Comparison of ENCODE assay signal across 10 cellular contexts in the genomic region with DNA sequence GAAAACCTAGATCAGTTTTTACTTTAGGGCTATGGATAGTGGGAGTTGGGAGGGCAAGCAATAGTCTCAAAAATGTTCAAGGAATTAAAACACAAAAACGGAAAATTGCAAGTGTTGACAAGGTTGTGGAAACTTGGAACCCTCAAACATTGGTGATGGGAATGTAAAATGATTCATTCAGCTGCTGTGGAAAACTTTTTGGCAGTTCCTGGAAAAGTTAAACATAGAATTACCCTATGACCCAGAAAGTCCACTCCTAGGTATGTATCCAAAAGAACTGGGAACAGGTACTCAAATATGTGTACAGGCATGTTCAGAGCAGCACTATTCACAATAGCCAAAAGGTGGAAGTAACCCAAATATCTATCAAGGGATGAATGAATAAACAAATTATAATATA. TPM values are rescaled to one million over a fixed set of nuclear protein-coding genes. Genes with fewer than 3 reads are reported as not detected.
DNase-seq lines count a peak whose midpoint lies in the region; ATAC-seq, FAIRE-seq and TF ChIP-seq lines count a peak whose summit lies in the region.
"Had no signal": no experiment of that assay in that cellular context is flagged by ENCODE, and none has a peak within 500 bp of the region (broad histone marks: within the 10 kb centered on the region; RNA-seq: fewer than 3 reads in every experiment).

No MANE protein-coding gene starts in this region.

- ATAC-seq in CD8-positive, alpha-beta T cell = no peak
- ATAC-seq in GM18502 (IDR thresholded peaks at IDR 0.05; ENCODE audit: poor library complexity, unreplicated experiment) = no peak

- BruUV-seq in OCI-LY7 (replicated peaks; lab: Mats Ljungman, UMichigan) = no TSS peak

- no peaks in the 10 kb centered on the region for H3K9me2 ChIP-seq in OCI-LY7 (ENCODE audit: insufficient read depth, low read length)
- no peaks in the 10 kb centered on the region for H3K9me2 ChIP-seq in MM.1S (replicated peaks; ENCODE audit: insufficient read depth, low read length)

- H3K9me3 ChIP-seq in CD8-positive, alpha-beta T cell (ENCODE audit: low read length) = no peaks in the 10 kb centered on the region
- no peaks in the 10 kb centered on the region for H3K9me3 ChIP-seq in OCI-LY7 (ENCODE audit: low read length)
- no peaks in the 10 kb centered on the region for H3K9me3 ChIP-seq in MM.1S (replicated peaks; ENCODE audit: insufficient read depth, low read length)
- H3K9me3 ChIP-seq in kidney (ENCODE audit: control insufficient read depth in 1 of 2, low read length in 2 of 2) = no peaks in the 10 kb centered on the region

- FAIRE-seq in kidney (lab: Jason Lieb, UNC) = no peak
- FAIRE-seq: G401.6 had no signal

- no peak for DNase-seq in CD8-positive, alpha-beta T cell
- DNase-seq in OCI-LY7 (ENCODE audit: low spot score) = no peak
- DNase-seq in coronary artery (ENCODE audit: low spot score) = no peak
- DNase-seq in nephron progenitor cell = no peak
- DNase-seq in MM.1S = no peak
- no peak for DNase-seq in LoVo (ENCODE audit: low spot score)
- no peak for DNase-seq in kidney
- DNase-seq: NCI-H1436 treated with DMSO at 0.1 percent for 48 hours had no signal

- no peaks in the 10 kb centered on the region for H3K27me3 ChIP-seq in CD8-positive, alpha-beta T cell (ENCODE audit: insufficient read depth, low read length)
- no peaks in the 10 kb centered on the region for H3K27me3 ChIP-seq in MM.1S (replicated peaks; ENCODE audit: insufficient read depth, low read length)

- no peak for TF ChIP-seq CTCF in CD8-positive, alpha-beta T cell (IDR thresholded peaks at IDR 0.05)
- TF ChIP-seq CTCF in OCI-LY7 (conservative IDR thresholded peaks at IDR 0.05; ENCODE audit: low read length) (no peak), coronary artery (IDR thresholded peaks at IDR 0.05) (no peak), nephron progenitor cell (IDR thresholded peaks at IDR 0.05) (no peak), MM.1S (IDR thresholded peaks at IDR 0.05; ENCODE audit: low read length) (no peak), kidney (IDR thresholded peaks at IDR 0.05; ENCODE audit: borderline replicate concordance, extremely low read depth, insufficient read depth) (no peak)

- H3F3A ChIP-seq in MM.1S (ENCODE audit: insufficient read depth, low read length) = peaks cover 6% of the 10 kb centered on the region; the same call in 1 of the 2 replicates

- H3K9ac ChIP-seq in MM.1S (ENCODE audit: low read length) (no peak overlapping the region), kidney (ENCODE audit: low read length in 2 of 2) (no peak overlapping the region)

- POLR2A ChIA-PET in CD8-positive, alpha-beta T cell (lab: Charles Lee) = interaction anchor here (1.1 to 1.5 kb wide), 2 partner anchors 14 to 72 kb away, joined by 5 read pairs; no protein-coding TSS in a partner anchor
- POLR2A ChIA-PET in OCI-LY7 (lab: Charles Lee) = interaction anchor here (0.6 to 3.7 kb wide), 5 partner anchors 10 to 1691 kb away, joined by 3 to 21 read pairs (median 4); a partner anchor contains a TSS

- no peaks in the 10 kb centered on the region for H3K36me3 ChIP-seq in CD8-positive, alpha-beta T cell (ENCODE audit: insufficient read depth, low read length)
- H3K36me3 ChIP-seq in OCI-LY7 (ENCODE audit: insufficient read depth, low read length) (no peaks in the 10 kb centered on the region), MM.1S (replicated peaks; ENCODE audit: insufficient read depth, low read length) (no peaks in the 10 kb centered on the region), kidney (ENCODE audit: control insufficient read depth in 1 of 2, insufficient read depth in 2 of 2, low read length in 2 of 2) (no peaks in the 10 kb centered on the region)

- intact Hi-C loops in CD8-positive, alpha-beta T cell (cut with DNase I, micrococcal nuclease) = loop anchor here (2.0 to 5.0 kb wide), 4 partner anchors 73 to 518 kb away; a partner anchor contains a TSS
- intact Hi-C loops in OCI-LY7 (cut with micrococcal nuclease; ENCODE audit: unreplicated experiment) = loop anchor here (5.0 kb wide), 2 partner anchors 73 to 608 kb away; a partner anchor contains a TSS
- intact Hi-C loops in kidney (cut with DNase I) = no loop called here

- peak overlapping the region; percentile 97 for H3K4me3 Mint-ChIP-seq in CD8-positive, alpha-beta T cell
- peak overlapping the region; percentile 94 for H3K4me3 Mint-ChIP-seq in nephron progenitor cell

- H2AFZ ChIP-seq in OCI-LY7 (ENCODE audit: low read length) = peak overlapping the region; percentile 98; the same call in 1 of the 2 replicates
- no peak overlapping the region for H2AFZ ChIP-seq in MM.1S (ENCODE audit: low read length)

- H3K4me1 ChIP-seq in CD8-positive, alpha-beta T cell (ENCODE audit: insufficient read depth, low read length) = peaks cover 18% of the 10 kb centered on the region
- H3K4me1 ChIP-seq in OCI-LY7 (ENCODE audit: insufficient read depth, low read length, poor library complexity, severe bottlenecking) (peaks cover 20% of the 10 kb centered on the region), MM.1S (ENCODE audit: low read length) (peaks cover 6% of the 10 kb centered on the region), kidney (ENCODE audit: control insufficient read depth in 1 of 2, insufficient read depth in 1 of 2, low read depth in 1 of 2, low read length in 2 of 2) (peaks cover 0 to 15% of the 10 kb centered on the region in 2 donors)

- H4K20me1 ChIP-seq in OCI-LY7 (ENCODE audit: insufficient read depth, low read length) (no peaks in the 10 kb centered on the region), MM.1S (ENCODE audit: insufficient read depth, low read length) (no peaks in the 10 kb centered on the region)

- no peak overlapping the region for H3K27ac Mint-ChIP-seq in CD8-positive, alpha-beta T cell
- peak overlapping the region; percentile 99 for H3K27ac Mint-ChIP-seq in nephron progenitor cell

- no peak overlapping the region for H3K27ac ChIP-seq in CD8-positive, alpha-beta T cell (ENCODE audit: low read depth, low read length)
- H3K27ac ChIP-seq in OCI-LY7 (ENCODE audit: low read depth, low read length, poor library complexity, severe bottlenecking) (no peak overlapping the region), coronary artery (peak overlapping the region; percentile 82 to 93), MM.1S (ENCODE audit: low read length) (no peak overlapping the region), kidney (ENCODE audit: low read depth in 2 of 2, low read length in 2 of 2) (no peak overlapping the region)

- peaks cover 7% of the 10 kb centered on the region; the same call in 1 of the 2 replicates for H3K79me2 ChIP-seq in OCI-LY7 (ENCODE audit: insufficient read depth, low read depth, low read length)
- peaks cover 28% of the 10 kb centered on the region for H3K79me2 ChIP-seq in MM.1S (ENCODE audit: low read length)

- H3K36me3 Mint-ChIP-seq in CD8-positive, alpha-beta T cell = peaks cover 4% of the 10 kb centered on the region
- peaks cover 20% of the 10 kb centered on the region for H3K36me3 Mint-ChIP-seq in nephron progenitor cell (ENCODE audit: low read depth)

- H3K4me3 ChIP-seq in CD8-positive, alpha-beta T cell (ENCODE audit: low read depth, low read length) = no peak overlapping the region
- H3K4me3 ChIP-seq in OCI-LY7 (ENCODE audit: low read depth, low read length, poor library complexity, severe bottlenecking) (peak overlapping the region; percentile 67), coronary artery (no peak overlapping the region), MM.1S (ENCODE audit: low read length) (no peak overlapping the region), kidney (ENCODE audit: low read length in 2 of 2) (no peak overlapping the region)

- H3K27me3 Mint-ChIP-seq in CD8-positive, alpha-beta T cell (ENCODE audit: low read depth) = peaks cover 4% of the 10 kb centered on the region
- peaks cover 8% of the 10 kb centered on the region for H3K27me3 Mint-ChIP-seq in nephron progenitor cell (ENCODE audit: low read depth, poor library complexity)

- H3K4me2 ChIP-seq in OCI-LY7 (ENCODE audit: low read length) = peak overlapping the region; percentile 89; the same call in 1 of the 2 replicates
- H3K4me2 ChIP-seq in MM.1S (ENCODE audit: low read depth, low read length) = no peak overlapping the region

- peaks cover 32% of the 10 kb centered on the region for H3K4me1 Mint-ChIP-seq in CD8-positive, alpha-beta T cell (ENCODE audit: low read depth)
- peaks cover 43% of the 10 kb centered on the region for H3K4me1 Mint-ChIP-seq in nephron progenitor cell

- H3K9me3 Mint-ChIP-seq in CD8-positive, alpha-beta T cell = no peaks in the 10 kb centered on the region
- no peaks in the 10 kb centered on the region for H3K9me3 Mint-ChIP-seq in nephron progenitor cell

- CTCF ChIA-PET in CD8-positive, alpha-beta T cell (lab: Charles Lee) = interaction anchor here (1.0 to 2.3 kb wide), 2 partner anchors 12 to 14 kb away, joined by 3 to 7 read pairs; no protein-coding TSS in a partner anchor
- CTCF ChIA-PET in OCI-LY7 (lab: Charles Lee; ENCODE audit: unreplicated experiment) = no interaction called here

RNA-seq across cellular contexts. Expression of a gene that starts 1.2 kb away (rescaled TPM):
- 10 to 100 TPM; 10.2 to 10.8 TPM for total RNA-seq in CD8-positive, alpha-beta T cell
- total RNA-seq in OCI-LY7 (2014; rRNA removed; shearing (Covaris generic)) = 38.0 and 51.7 TPM in 2 replicates
- 30.5 and 33.1 TPM in 2 replicates for total RNA-seq in OCI-LY7 (2022)
- 14.3 TPM for total RNA-seq in kidney
- 16.7 TPM for polyA plus RNA-seq in kidney (ENCODE audit: insufficient read depth, low read depth, low replicate concordance)

RNA-seq across cellular contexts. Expression of a gene that starts 47.2 kb away (rescaled TPM):
- not detected for total RNA-seq in CD8-positive, alpha-beta T cell
- total RNA-seq in OCI-LY7 (2014; rRNA removed; shearing (Covaris generic)) = 4.7 and 5.9 TPM in 2 replicates
- total RNA-seq in OCI-LY7 (2022) (3.6 and 3.7 TPM in 2 replicates), kidney (0.66 TPM)
- polyA plus RNA-seq in kidney (ENCODE audit: insufficient read depth, low read depth, low replicate concordance) = not detected

Comparison
In these comparisons a context has a peak if more than half of its experiments do, and no peak if none do; other contexts are left out.
1. H3K27ac ChIP-seq: peak in coronary artery (2 of 2); none in CD8-positive, alpha-beta T cell (single experiment), OCI-LY7 (single experiment), MM.1S (single experiment) and kidney (0 of 2).